ENCODE assay signal across 8 cellular contexts in the genomic region with DNA sequence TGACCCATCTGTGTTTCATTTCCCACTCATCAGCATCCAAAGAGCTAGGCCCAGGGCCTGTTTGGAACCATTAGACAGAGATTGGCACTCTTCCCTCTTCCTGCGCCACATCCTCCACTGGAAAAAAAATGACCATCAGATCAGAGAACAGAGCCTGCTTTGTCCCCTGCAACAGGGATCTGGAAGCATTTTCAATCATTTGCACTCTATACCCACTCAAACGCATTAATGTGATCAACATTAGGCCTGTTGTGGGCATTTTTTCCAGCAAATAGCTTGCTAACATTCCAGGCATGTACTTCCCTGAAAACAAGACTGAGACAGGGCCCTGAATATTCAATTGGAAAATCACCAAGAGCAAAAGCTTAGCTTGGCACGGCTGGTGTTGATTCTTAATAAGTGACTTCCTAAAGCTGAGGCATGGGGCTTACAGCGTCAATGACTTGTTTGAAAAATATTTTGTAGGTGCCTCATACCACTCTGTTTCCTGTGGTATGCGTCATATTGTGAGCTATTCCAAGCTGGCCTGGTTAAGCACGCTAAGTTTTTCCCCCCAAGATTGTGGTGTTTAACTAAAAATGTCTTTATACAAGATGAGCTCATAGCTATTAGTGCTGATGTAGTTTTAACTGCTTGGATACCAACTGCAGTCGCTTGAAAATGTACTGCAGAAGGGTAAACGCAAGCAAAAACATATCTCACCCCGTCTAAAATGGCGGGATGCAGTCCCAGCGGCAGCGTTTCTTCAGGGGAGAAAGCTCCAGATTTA.
A peak's percentile ranks its signal among the peaks of the same experiment; 100 is the strongest.
DNase-seq lines count a peak whose midpoint lies in the region; ATAC-seq and TF ChIP-seq lines count a peak whose summit lies in the region.

No MANE protein-coding gene starts in this region.

- peaks cover 3% of the 10 kb centered on the region for H3K9me3 Mint-ChIP-seq in chondrocyte (ENCODE audit: low read depth)
- H3K9me3 Mint-ChIP-seq in activated CD8-positive, alpha-beta memory T cell treated with anti-CD3 and anti-CD28 coated beads, Interleukin-2, amount 10 ng/mL, durations not matched to agents 7 days and 5 days (ENCODE audit: low read depth), result no peaks in the 10 kb centered on the region
- no peaks in the 10 kb centered on the region for H3K9me3 Mint-ChIP-seq in endothelial cell (ENCODE audit: unreplicated experiment)

- ATAC-seq in activated CD8-positive, alpha-beta memory T cell treated with anti-CD3 and anti-CD28 coated beads, Interleukin-2, amount 10 ng/mL, durations not matched to agents 7 days and 5 days, result no peak

- H3K27ac Mint-ChIP-seq in chondrocyte (ENCODE audit: unreplicated experiment), result peak overlapping the region; percentile 94
- H3K27ac Mint-ChIP-seq in activated CD8-positive, alpha-beta memory T cell treated with anti-CD3 and anti-CD28 coated beads, Interleukin-2, amount 10 ng/mL, durations not matched to agents 7 days and 5 days, result no peak overlapping the region
- H3K27ac Mint-ChIP-seq in endothelial cell (ENCODE audit: unreplicated experiment), result no peak overlapping the region

- H3K27me3 Mint-ChIP-seq in chondrocyte (ENCODE audit: low read depth), result no peaks in the 10 kb centered on the region
- no peaks in the 10 kb centered on the region for H3K27me3 Mint-ChIP-seq in activated CD8-positive, alpha-beta memory T cell treated with anti-CD3 and anti-CD28 coated beads, Interleukin-2, amount 10 ng/mL, durations not matched to agents 7 days and 5 days
- no peaks in the 10 kb centered on the region for H3K27me3 Mint-ChIP-seq in endothelial cell (ENCODE audit: unreplicated experiment)

- DNase-seq in HS-27A (ENCODE audit: low read depth), result peak; percentile 91
- no peak for DNase-seq in chondrocyte (ENCODE audit: low spot score)
- DNase-seq in kidney tubule cell (ENCODE audit: low spot score), result peak; percentile 100
- peak; percentile 99 for DNase-seq in stromal cell of bone marrow (ENCODE audit: low read depth)
- DNase-seq in activated CD8-positive, alpha-beta memory T cell treated with anti-CD3 and anti-CD28 coated beads for 24 hours, result no peak
- DNase-seq in activated CD8-positive, alpha-beta memory T cell treated with anti-CD3 and anti-CD28 coated beads, Interleukin-2, amount 10 ng/mL, durations not matched to agents 7 days and 5 days, result no peak
- DNase-seq in endothelial cell (ENCODE audit: low spot score), result no peak
- DNase-seq in stimulated activated CD4-positive, alpha-beta T cell treated with anti-CD3 and anti-CD28 coated beads, Interleukin-4, amount 100 ng/mL, for 4 hours, result no peak

- TF ChIP-seq CTCF in chondrocyte (IDR thresholded peaks at IDR 0.05), result no peak
- TF ChIP-seq CTCF in endothelial cell (IDR thresholded peaks at IDR 0.05; ENCODE audit: unreplicated experiment), result no peak

- peak overlapping the region; percentile 17 for H3K4me3 Mint-ChIP-seq in chondrocyte (ENCODE audit: unreplicated experiment)
- no peak overlapping the region for H3K4me3 Mint-ChIP-seq in activated CD8-positive, alpha-beta memory T cell treated with anti-CD3 and anti-CD28 coated beads, Interleukin-2, amount 10 ng/mL, durations not matched to agents 7 days and 5 days
- no peak overlapping the region for H3K4me3 Mint-ChIP-seq in endothelial cell (ENCODE audit: unreplicated experiment)

- CTCF ChIA-PET in activated CD8-positive, alpha-beta memory T cell treated with anti-CD3 and anti-CD28 coated beads, Interleukin-2, amount 10 ng/mL, durations not matched to agents 7 days and 5 days (lab: Charles Lee), result no interaction called here

- H3K36me3 Mint-ChIP-seq in chondrocyte (ENCODE audit: low read depth) (no peaks in the 10 kb centered on the region), endothelial cell (ENCODE audit: low read depth, unreplicated experiment) (no peaks in the 10 kb centered on the region)
- no peaks in the 10 kb centered on the region for H3K36me3 Mint-ChIP-seq in activated CD8-positive, alpha-beta memory T cell treated with anti-CD3 and anti-CD28 coated beads, Interleukin-2, amount 10 ng/mL, durations not matched to agents 7 days and 5 days

- peaks cover 35% of the 10 kb centered on the region for H3K4me1 Mint-ChIP-seq in chondrocyte (ENCODE audit: low read depth)
- no peaks in the 10 kb centered on the region for H3K4me1 Mint-ChIP-seq in activated CD8-positive, alpha-beta memory T cell treated with anti-CD3 and anti-CD28 coated beads, Interleukin-2, amount 10 ng/mL, durations not matched to agents 7 days and 5 days
- H3K4me1 Mint-ChIP-seq in endothelial cell (ENCODE audit: unreplicated experiment), result no peaks in the 10 kb centered on the region

Comparison
In these comparisons a context has a peak if more than half of its experiments do, and no peak if none do; other contexts are left out.
1. DNase-seq: peak in HS-27A (single experiment), kidney tubule cell (single experiment) and stromal cell of bone marrow (single experiment); none in chondrocyte (single experiment), activated CD8-positive, alpha-beta memory T cell treated with anti-CD3 and anti-CD28 coated beads for 24 hours (single experiment), activated CD8-positive, alpha-beta memory T cell treated with anti-CD3 and anti-CD28 coated beads, Interleukin-2, amount 10 ng/mL, durations not matched to agents 7 days and 5 days (single experiment), endothelial cell (single experiment) and stimulated activated CD4-positive, alpha-beta T cell treated with anti-CD3 and anti-CD28 coated beads, Interleukin-4, amount 100 ng/mL, for 4 hours (0 of 2).